14 cellular contexts compared by ENCODE assay signal in the genomic region with DNA sequence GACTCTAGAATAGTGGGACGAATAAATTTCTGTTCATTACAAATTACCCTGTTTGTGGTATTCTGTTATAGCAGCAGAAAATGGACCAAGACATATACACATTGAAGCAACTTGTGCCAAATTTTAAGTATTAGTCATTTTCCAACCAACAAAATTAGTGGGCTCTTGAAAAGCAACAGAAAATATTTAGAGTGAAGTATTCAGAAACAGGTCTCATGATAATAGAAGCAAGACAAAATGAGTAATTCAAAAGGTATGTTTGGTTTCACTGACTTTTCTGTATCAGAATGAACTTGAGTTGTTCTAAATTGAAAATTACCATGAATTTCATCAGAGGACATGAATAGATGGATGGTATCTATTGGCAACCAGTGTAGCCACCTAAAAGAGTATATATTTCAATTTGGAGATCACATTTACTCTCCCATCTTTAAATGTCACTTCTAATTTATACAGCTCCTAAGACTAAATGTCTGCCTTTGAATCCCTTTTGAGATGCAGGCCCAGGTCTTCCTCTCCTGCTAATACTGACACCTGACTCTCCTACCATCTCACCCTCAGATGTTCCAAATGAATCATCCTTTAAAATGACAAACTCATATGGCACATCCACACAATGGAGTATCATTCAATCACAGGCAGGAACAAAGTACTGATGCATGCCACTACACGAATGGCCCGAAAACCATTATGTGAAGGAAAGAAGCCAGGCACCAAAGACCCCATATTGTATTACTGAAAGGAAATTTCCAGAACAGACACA. TPM values are rescaled to one million over a fixed set of nuclear protein-coding genes. Genes with fewer than 3 reads are reported as not detected.
DNase-seq lines count a peak whose midpoint lies in the region; ATAC-seq and TF ChIP-seq lines count a peak whose summit lies in the region.
"Had no signal": no experiment of that assay in that cellular context is flagged by ENCODE, and none has a peak within 500 bp of the region (broad histone marks: within the 10 kb centered on the region; RNA-seq: fewer than 3 reads in every experiment).

No MANE protein-coding gene starts in this region.

- H3K27ac Mint-ChIP-seq in activated T-cell treated with anti-CD3 and anti-CD28 coated beads, Interleukin-2, amount 50 U/mL, for 72 hours, result peak overlapping the region; percentile 25
- H3K27ac Mint-ChIP-seq in activated T-helper 1 cell treated with anti-CD3 and anti-CD28 coated beads, Interleukin-12 subunit alpha, Interleukin-12 subunit beta, Interleukin-2, Interleukin-4 antibody, amounts not matched to agents 30 ng/mL and 10 ng/mL and 1 ng/mL, durations not matched to agents 14 hours and 24 hours and 36 hours, result peak overlapping the region; percentile 54

- no peaks in the 10 kb centered on the region for H3K27me3 Mint-ChIP-seq in activated T-cell treated with anti-CD3 and anti-CD28 coated beads, Interleukin-2, amount 50 U/mL, for 72 hours (ENCODE audit: low read depth)
- no peaks in the 10 kb centered on the region for H3K27me3 Mint-ChIP-seq in activated T-helper 1 cell treated with anti-CD3 and anti-CD28 coated beads, Interleukin-12 subunit alpha, Interleukin-12 subunit beta, Interleukin-2, Interleukin-4 antibody, amounts not matched to agents 30 ng/mL and 10 ng/mL and 1 ng/mL, durations not matched to agents 14 hours and 24 hours and 36 hours (ENCODE audit: insufficient read depth)

- H3K4me3 Mint-ChIP-seq in activated T-cell treated with anti-CD3 and anti-CD28 coated beads, Interleukin-2, amount 50 U/mL, for 72 hours, result peak overlapping the region; percentile 23 to 29
- no peak overlapping the region for H3K4me3 Mint-ChIP-seq in activated T-helper 1 cell treated with anti-CD3 and anti-CD28 coated beads, Interleukin-12 subunit alpha, Interleukin-12 subunit beta, Interleukin-2, Interleukin-4 antibody, amounts not matched to agents 30 ng/mL and 10 ng/mL and 1 ng/mL, durations not matched to agents 14 hours and 24 hours and 36 hours

- intact Hi-C loops in activated T-helper 1 cell treated with anti-CD3 and anti-CD28 coated beads, Interleukin-12 subunit alpha, Interleukin-12 subunit beta, Interleukin-2, Interleukin-4 antibody, amounts not matched to agents 30 ng/mL and 10 ng/mL and 1 ng/mL, durations not matched to agents 14 hours and 24 hours and 36 hours (cut with micrococcal nuclease), result loop anchor here (1.0 to 5.0 kb wide), 3 partner anchors 8 to 86 kb away; no protein-coding TSS in a partner anchor

- peaks cover 3% of the 10 kb centered on the region in 2 donors for H3K36me3 Mint-ChIP-seq in activated T-cell treated with anti-CD3 and anti-CD28 coated beads, Interleukin-2, amount 50 U/mL, for 72 hours (ENCODE audit: insufficient read depth in 2 of 2)
- H3K36me3 Mint-ChIP-seq in activated T-helper 1 cell treated with anti-CD3 and anti-CD28 coated beads, Interleukin-12 subunit alpha, Interleukin-12 subunit beta, Interleukin-2, Interleukin-4 antibody, amounts not matched to agents 30 ng/mL and 10 ng/mL and 1 ng/mL, durations not matched to agents 14 hours and 24 hours and 36 hours (ENCODE audit: low read depth), result peaks cover 13% of the 10 kb centered on the region

- no peak for TF ChIP-seq CTCF in fibroblast of mammary gland (conservative IDR thresholded peaks at IDR 0.05; ENCODE audit: control insufficient read depth, insufficient read depth, low read depth, low read length)

- H3K4me3 ChIP-seq in fibroblast of mammary gland (ENCODE audit: control insufficient read depth, low read depth, low read length), result no peak overlapping the region
- H3K4me3 ChIP-seq: BLaER1, tibial artery had no signal

- H3K9me3 Mint-ChIP-seq in activated T-cell treated with anti-CD3 and anti-CD28 coated beads, Interleukin-2, amount 50 U/mL, for 72 hours, result peaks cover 0 to 1% of the 10 kb centered on the region in 2 donors
- H3K9me3 Mint-ChIP-seq in activated T-helper 1 cell treated with anti-CD3 and anti-CD28 coated beads, Interleukin-12 subunit alpha, Interleukin-12 subunit beta, Interleukin-2, Interleukin-4 antibody, amounts not matched to agents 30 ng/mL and 10 ng/mL and 1 ng/mL, durations not matched to agents 14 hours and 24 hours and 36 hours, result no peaks in the 10 kb centered on the region

- peak; percentile 78 to 85 for ATAC-seq in activated T-cell treated with anti-CD3 and anti-CD28 coated beads, Interleukin-2, amount 50 U/mL, for 72 hours (replicated peaks in 1 of 2)
- ATAC-seq in stimulated activated naive CD8-positive, alpha-beta T cell treated with anti-CD3 and anti-CD28 coated beads, Interleukin-15, Interleukin-2, amounts not matched to agents 100 U/mL and 50 U/mL, for 24 hours, result peak; percentile 88
- ATAC-seq in left lobe of liver, result no peak
- ATAC-seq: right cardiac atrium had no signal

- no peak for DNase-seq in activated T-cell treated with anti-CD3 and anti-CD28 coated beads, Interleukin-2, amount 50 U/mL, for 72 hours
- DNase-seq in activated T-cell treated with anti-CD3 and anti-CD28 coated beads, Interleukin-2, amount 50 U/mL, for 48 hours, result no peak
- DNase-seq in activated T-helper 1 cell treated with anti-CD3 and anti-CD28 coated beads, Interleukin-12 subunit alpha, Interleukin-12 subunit beta, Interleukin-2, Interleukin-4 antibody, amounts not matched to agents 30 ng/mL and 10 ng/mL and 1 ng/mL, durations not matched to agents 14 hours and 24 hours and 36 hours (ENCODE audit: low spot score), result no peak
- DNase-seq in fibroblast of mammary gland (ENCODE audit: low read depth) (peak; percentile 65), left lobe of liver (ENCODE audit: low spot score) (no peak), NCI-H146 treated with DMSO at 0.1 percent for 48 hours (lab: John Stamatoyannopoulos, UW; ENCODE audit: unreplicated experiment) (no peak), KG1 (lab: John Stamatoyannopoulos, UW) (no peak)
- no peak for DNase-seq in stimulated activated naive CD8-positive, alpha-beta T cell treated with anti-CD3 and anti-CD28 coated beads, Interleukin-15, Interleukin-2, amounts not matched to agents 100 U/mL and 50 U/mL, for 24 hours
- DNase-seq: activated CD4-positive, alpha-beta T cell treated with anti-CD3 and anti-CD28 coated beads for 4 hours; effector CD8-positive, alpha-beta T cell; NCI-H1436 treated with DMSO at 0.1 percent for 48 hours; right cardiac atrium; tibial artery had no signal

- peaks cover 65% of the 10 kb centered on the region for H3K4me1 Mint-ChIP-seq in activated T-cell treated with anti-CD3 and anti-CD28 coated beads, Interleukin-2, amount 50 U/mL, for 72 hours (ENCODE audit: low read depth)
- H3K4me1 Mint-ChIP-seq in activated T-helper 1 cell treated with anti-CD3 and anti-CD28 coated beads, Interleukin-12 subunit alpha, Interleukin-12 subunit beta, Interleukin-2, Interleukin-4 antibody, amounts not matched to agents 30 ng/mL and 10 ng/mL and 1 ng/mL, durations not matched to agents 14 hours and 24 hours and 36 hours (ENCODE audit: low read depth), result peaks cover 46% of the 10 kb centered on the region

RNA-seq across cellular contexts. Expression of a gene that starts 40.7 kb away (rescaled TPM):
- total RNA-seq in activated T-cell treated with anti-CD3 and anti-CD28 coated beads, Interleukin-2, amount 50 U/mL, for 72 hours, result 10 to 100 TPM; 51.6 to 71.5 TPM
- 36.0 and 38.7 TPM in 2 replicates for total RNA-seq in activated T-helper 1 cell treated with anti-CD3 and anti-CD28 coated beads, Interleukin-12 subunit alpha, Interleukin-12 subunit beta, Interleukin-2, Interleukin-4 antibody, amounts not matched to agents 30 ng/mL and 10 ng/mL and 1 ng/mL, durations not matched to agents 14 hours and 24 hours and 36 hours
- 18.1 TPM for total RNA-seq in left lobe of liver
